8 cellular contexts compared by ENCODE assay signal in genomic region chr7:95684037-95684436, GRCh38.
A peak's percentile ranks its signal among the peaks of the same experiment; 100 is the strongest.
DNase-seq lines count a peak whose midpoint lies in the region; ATAC-seq, FAIRE-seq and TF ChIP-seq lines count a peak whose summit lies in the region.

No MANE protein-coding gene starts in this region.

- ATAC-seq in HG03175 (IDR thresholded peaks at IDR 0.05; ENCODE audit: unreplicated experiment) (peak; percentile 58), SK-N-SH treated with all-trans-retinoic acid at 6 μM for 48 hours (peak; percentile 47; the same call in 2 of the 3 replicates), GM21825 (IDR thresholded peaks at IDR 0.05; ENCODE audit: unreplicated experiment) (no peak), HG03039 (IDR thresholded peaks at IDR 0.05; ENCODE audit: unreplicated experiment) (no peak)

- DNase-seq in AG10803 (ENCODE audit: low read depth) (peak; percentile 47), glomerular endothelial cell (ENCODE audit: extremely low read depth, low read depth, low spot score) (peak; percentile 23), small intestine (peak; percentile 19)
- no peak for DNase-seq in activated CD4-positive, alpha-beta T cell treated with anti-CD3 and anti-CD28 coated beads for 1 hour

- H3K4me1 ChIP-seq in small intestine (ENCODE audit: control insufficient read depth in 2 of 2, insufficient read depth in 1 of 2, low read depth in 1 of 2, low read length in 1 of 2), result peaks cover 2% of the 10 kb centered on the region in 2 donors

- no peaks in the 10 kb centered on the region for H3K9me3 ChIP-seq in small intestine (ENCODE audit: control insufficient read depth, low read depth)

- H3K4me3 ChIP-seq in AG10803 (ENCODE audit: low read length) (no peak overlapping the region), small intestine (ENCODE audit: low read depth in 1 of 2, low read length in 2 of 2) (no peak overlapping the region)

- no peaks in the 10 kb centered on the region for H3K36me3 ChIP-seq in small intestine (ENCODE audit: control insufficient read depth in 2 of 2, insufficient read depth in 2 of 2, low read length in 2 of 2)

- peak; percentile 67 for TF ChIP-seq CTCF in AG10803 (conservative IDR thresholded peaks at IDR 0.05; ENCODE audit: low read length)

- no peaks in the 10 kb centered on the region for H3K27me3 ChIP-seq in small intestine (ENCODE audit: control insufficient read depth in 2 of 2, insufficient read depth in 2 of 2, low read length in 2 of 2)

- WGBS in small intestine, 3 donors, result 22 to 53% (median 26%) methylated on average over 2 of the region's 2 CpGs

- H3K27ac ChIP-seq in small intestine (ENCODE audit: low read depth in 1 of 2, low read length in 1 of 2), result peak overlapping the region in 1 of 2 donors; percentile 0

- FAIRE-seq in small intestine (lab: Jason Lieb, UNC), result peak; percentile 41

TF ChIP-seq in SK-N-SH treated with all-trans-retinoic acid at 6 μM for 48 hours, 23 proteins besides CTCF, POLR2A, EP300 and RAD21:
- TF ChIP-seq SNAI2 (CRISPR knock-in tag; IDR thresholded peaks at IDR 0.05), result no peak
- TF ChIP-seq CSRNP3 (CRISPR knock-in tag; IDR thresholded peaks at IDR 0.05), result no peak
- TF ChIP-seq TSHZ2 (CRISPR knock-in tag; IDR thresholded peaks at IDR 0.05), result no peak
- TF ChIP-seq ZNF70 (CRISPR knock-in tag; IDR thresholded peaks at IDR 0.05), result no peak
- TF ChIP-seq RARB (CRISPR knock-in tag; IDR thresholded peaks at IDR 0.05), result no peak
- no peak for TF ChIP-seq ZFP3 (CRISPR knock-in tag; IDR thresholded peaks at IDR 0.05)
- TF ChIP-seq PATZ1 (CRISPR knock-in tag; IDR thresholded peaks at IDR 0.05; ENCODE audit: borderline replicate concordance), result no peak
- no peak for TF ChIP-seq CSDC2 (CRISPR knock-in tag; IDR thresholded peaks at IDR 0.05)
- TF ChIP-seq BACH2 (CRISPR knock-in tag; IDR thresholded peaks at IDR 0.05; ENCODE audit: borderline replicate concordance), result no peak
- no peak for TF ChIP-seq ZC3H10 (CRISPR knock-in tag; IDR thresholded peaks at IDR 0.05)
- no peak for TF ChIP-seq POU6F1 (CRISPR knock-in tag; IDR thresholded peaks at IDR 0.05; ENCODE audit: borderline replicate concordance, low read depth)
- TF ChIP-seq CREB5 (CRISPR knock-in tag; IDR thresholded peaks at IDR 0.05; ENCODE audit: low read depth), result no peak
- no peak for TF ChIP-seq PPARA (CRISPR knock-in tag; IDR thresholded peaks at IDR 0.05; ENCODE audit: borderline replicate concordance)
- no peak for TF ChIP-seq ZNF565 (CRISPR knock-in tag; conservative IDR thresholded peaks at IDR 0.05; ENCODE audit: low read depth)
TF ChIP-seq in SK-N-SH treated with all-trans-retinoic acid at 6 μM for 48 hours: peak in this region for 0.

Comparison
In these comparisons a context has a peak if more than half of its experiments do, and no peak if none do; other contexts are left out.
1. ATAC-seq: peak in HG03175 (single experiment) and SK-N-SH treated with all-trans-retinoic acid at 6 μM for 48 hours (single experiment); none in GM21825 (single experiment) and HG03039 (single experiment).